In the genomic region with DNA sequence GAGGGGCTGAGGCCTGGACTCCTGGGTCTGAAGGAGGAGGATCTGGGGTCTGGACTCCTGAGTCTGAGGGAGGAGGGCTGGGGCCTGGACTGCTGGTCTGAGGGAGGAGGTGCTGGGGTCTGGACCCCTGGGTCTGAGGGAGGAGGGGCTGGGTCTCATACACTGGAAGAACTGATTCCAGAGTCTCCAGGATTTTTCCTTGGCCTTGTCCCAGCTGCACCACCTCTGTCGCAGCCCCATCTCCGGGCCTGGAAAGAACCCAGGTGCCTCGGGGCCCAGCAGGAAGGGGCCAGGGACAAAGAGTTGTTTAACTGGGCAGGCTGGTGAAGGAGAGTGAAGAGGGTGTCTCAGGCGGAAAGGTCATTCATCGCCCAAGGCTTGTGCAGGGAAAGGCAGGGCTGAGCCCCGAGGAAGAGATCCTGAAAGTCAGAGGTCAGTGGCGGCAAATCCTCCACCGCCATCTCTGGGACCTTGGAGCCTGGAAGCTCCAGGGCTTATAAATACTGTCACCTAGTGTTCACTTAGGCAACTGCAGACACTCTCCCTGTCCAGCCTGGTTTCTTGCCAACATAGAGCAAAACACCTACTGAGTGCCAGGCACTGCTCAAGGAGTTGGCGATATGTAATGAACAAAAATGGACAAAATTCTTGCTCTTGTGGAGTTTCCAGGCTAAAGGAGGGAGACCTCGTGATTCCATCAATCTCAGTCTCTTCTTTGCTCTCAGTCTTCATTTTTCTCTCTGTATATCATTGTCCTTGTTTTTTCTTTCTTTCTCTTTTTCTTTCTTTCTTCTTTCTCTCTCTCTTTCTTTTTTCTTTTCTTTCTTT, we compare ENCODE assay signal across 8 cellular contexts. TPM values are rescaled to one million over a fixed set of nuclear protein-coding genes. Genes with fewer than 3 reads are reported as not detected.
DNase-seq lines count a peak whose midpoint lies in the region; ATAC-seq and TF ChIP-seq lines count a peak whose summit lies in the region.

No MANE protein-coding gene starts in this region.

- ATAC-seq in DND-41 (ENCODE audit: insufficient read depth, low read depth) (peak; percentile 72), HG02798 (IDR thresholded peaks at IDR 0.05; ENCODE audit: poor library complexity, unreplicated experiment) (peak; percentile 36), GM19324 (IDR thresholded peaks at IDR 0.05; ENCODE audit: low FRiP score, unreplicated experiment) (no peak)

- H3K27ac ChIP-seq in DND-41 (ENCODE audit: low read length) (peak overlapping the region; percentile 92), transverse colon (peak overlapping the region; percentile 44 to 67 (median 50))

- in situ Hi-C loops in transverse colon (cut with MboI; ENCODE audit: low pct_ligation_motif_present in 1 of 4, low pct_unique_long_range_greater_than_20kb in 1 of 4, low sequenced_read_pairs in 3 of 4) = loop anchor here in 2 of 4 donors (5.0 kb wide), 1 partner anchor 43 kb away; no protein-coding TSS in a partner anchor

- H2AFZ ChIP-seq in DND-41 (ENCODE audit: low read depth, low read length) = peak overlapping the region; percentile 88

- H3K27me3 Mint-ChIP-seq in endothelial cell (ENCODE audit: unreplicated experiment) (peaks cover 11% of the 10 kb centered on the region), mesothelial cell of epicardium (ENCODE audit: low read depth) (no peaks in the 10 kb centered on the region)

- no peak for TF ChIP-seq POLR2A in transverse colon (IDR thresholded peaks at IDR 0.05)

- peak; percentile 100 for TF ChIP-seq CTCF in DND-41 (IDR thresholded peaks at IDR 0.05; ENCODE audit: borderline replicate concordance, extremely low read depth, low read length, poor library complexity, severe bottlenecking)
- TF ChIP-seq CTCF in endothelial cell (IDR thresholded peaks at IDR 0.05; ENCODE audit: unreplicated experiment) = peak; percentile 88
- peak; percentile 80 for TF ChIP-seq CTCF in mesothelial cell of epicardium (IDR thresholded peaks at IDR 0.05; ENCODE audit: unreplicated experiment)
- peak; percentile 97 to 99 (median 97) for TF ChIP-seq CTCF in transverse colon (IDR thresholded peaks at IDR 0.05)

- H3K36me3 Mint-ChIP-seq in endothelial cell (ENCODE audit: low read depth, unreplicated experiment) = peaks cover 8% of the 10 kb centered on the region
- no peaks in the 10 kb centered on the region for H3K36me3 Mint-ChIP-seq in mesothelial cell of epicardium

- no peaks in the 10 kb centered on the region for H3K9me3 Mint-ChIP-seq in endothelial cell (ENCODE audit: unreplicated experiment)
- H3K9me3 Mint-ChIP-seq in mesothelial cell of epicardium = no peaks in the 10 kb centered on the region

- no peak for TF ChIP-seq EP300 in transverse colon (IDR thresholded peaks at IDR 0.05; ENCODE audit: low read depth)

- no peak overlapping the region for H3K27ac Mint-ChIP-seq in endothelial cell (ENCODE audit: unreplicated experiment)
- no peak overlapping the region for H3K27ac Mint-ChIP-seq in mesothelial cell of epicardium

- no peaks in the 10 kb centered on the region for H3K36me3 ChIP-seq in DND-41 (ENCODE audit: insufficient read depth, low read length)
- H3K36me3 ChIP-seq in transverse colon = no peaks in the 10 kb centered on the region

- no peaks in the 10 kb centered on the region for H3K79me2 ChIP-seq in DND-41 (ENCODE audit: insufficient read depth, low read length)

- H3K4me1 Mint-ChIP-seq in endothelial cell (ENCODE audit: unreplicated experiment) (peaks cover 3% of the 10 kb centered on the region), mesothelial cell of epicardium (peaks cover 18% of the 10 kb centered on the region)

- H3K9ac ChIP-seq in DND-41 (ENCODE audit: low read depth, low read length) = peak overlapping the region; percentile 54

- peak; percentile 67 for DNase-seq in DND-41
- DNase-seq in NCI-H460 (ENCODE audit: extremely low read depth, low read depth) = peak; percentile 77
- peak; percentile 19 to 36 for DNase-seq in activated CD4-positive, alpha-beta T cell treated with anti-CD3 and anti-CD28 coated beads, Interleukin-2, amount 50 U/mL, for 4 hours
- DNase-seq in endothelial cell (ENCODE audit: low spot score) = peak; percentile 68
- DNase-seq in mesothelial cell of epicardium (ENCODE audit: low spot score in 2 of 2, unreplicated experiment in 2 of 2) = peak in 1 of 2 experiments; percentile 47
- DNase-seq in transverse colon = peak; percentile 70

- intact Hi-C loops in transverse colon (cut with DNase I; ENCODE audit: low total_unique reads) = loop anchor here (5.0 kb wide), 1 partner anchor 38 kb away; no protein-coding TSS in a partner anchor

- peak overlapping the region; percentile 65 for H3K4me2 ChIP-seq in DND-41 (ENCODE audit: insufficient read depth, low read length)

- no peaks in the 10 kb centered on the region for H3K9me3 ChIP-seq in DND-41 (ENCODE audit: insufficient read depth, low read length, severe bottlenecking)
- H3K9me3 ChIP-seq in transverse colon = no peaks in the 10 kb centered on the region

- WGBS in transverse colon (ENCODE audit: low coverage in 1 of 2), 2 donors = 0 to 9% methylated on average over 6 to 10 of the region's 10 CpGs

- H3K4me1 ChIP-seq in DND-41 (ENCODE audit: insufficient read depth, low read length) (peaks cover 22% of the 10 kb centered on the region), transverse colon (peaks cover 14 to 35% (median 23%) of the 10 kb centered on the region in 4 donors)

- H4K20me1 ChIP-seq in DND-41 (ENCODE audit: insufficient read depth, low read length) = no peaks in the 10 kb centered on the region

- no peak overlapping the region for H3K4me3 Mint-ChIP-seq in endothelial cell (ENCODE audit: unreplicated experiment)
- H3K4me3 Mint-ChIP-seq in mesothelial cell of epicardium = peak overlapping the region; percentile 19

- no peaks in the 10 kb centered on the region for H3K27me3 ChIP-seq in DND-41 (ENCODE audit: insufficient read depth, low read length, poor library complexity)
- H3K27me3 ChIP-seq in transverse colon = no peaks in the 10 kb centered on the region

- peak overlapping the region in 1 of 2 experiments; percentile 39; a peak in 2 of 4 replicates for H3K4me3 ChIP-seq in DND-41 (ENCODE audit: low read depth in 1 of 2, low read length in 2 of 2)
- H3K4me3 ChIP-seq in transverse colon = no peak overlapping the region

RNA-seq across cellular contexts. Expression of a gene that starts 4.4 kb away (rescaled TPM):
- total RNA-seq in NCI-H460 (2014; rRNA removed; shearing (Covaris generic)) = 22.9 and 23.5 TPM in 2 replicates
- polyA plus RNA-seq in NCI-H460 (2014; cell fraction: nucleus; rRNA removed) = 61.0 and 71.7 TPM in 2 replicates
- total RNA-seq in endothelial cell (ENCODE audit: unreplicated experiment) (0.28 TPM), mesothelial cell of epicardium (5.4 to 6.4 TPM (median 6.1 TPM) in 3 replicates), transverse colon (10 to 100 TPM in 3 of 4 donors, not detected in 1; 26.5 to 72.2 (median 37.4) TPM)

RNA-seq across cellular contexts. Expression of a gene that starts 17.1 kb away (rescaled TPM):
- 0.37 and 0.69 TPM in 2 replicates for total RNA-seq in NCI-H460 (2014; rRNA removed; shearing (Covaris generic))
- polyA plus RNA-seq in NCI-H460 (2014; cell fraction: nucleus; rRNA removed) = 0.29 TPM in 1 of 2 replicates, not detected in the other
- total RNA-seq in endothelial cell (ENCODE audit: unreplicated experiment) (not detected), mesothelial cell of epicardium (0.27 to 0.57 TPM (median 0.33 TPM) in 3 replicates), transverse colon (1 to 10 TPM in 3 of 4 donors, not detected in 1; 2.1 to 5.2 (median 2.6) TPM)

RNA-seq across cellular contexts. Expression of a gene that starts 30.4 kb away (rescaled TPM):
- total RNA-seq in NCI-H460 (2014; rRNA removed; shearing (Covaris generic)) = 20.9 and 21.8 TPM in 2 replicates
- polyA plus RNA-seq in NCI-H460 (2014; cell fraction: nucleus; rRNA removed) = 35.9 and 46.5 TPM in 2 replicates
- total RNA-seq in endothelial cell (ENCODE audit: unreplicated experiment) = 38.8 TPM
- total RNA-seq in mesothelial cell of epicardium = 65.8 to 75.7 TPM (median 73.2 TPM) in 3 replicates
- 10 to 100 TPM in 3 of 4 donors, 1 to 10 TPM in 1; 4.1 to 68.7 (median 13.8) TPM for total RNA-seq in transverse colon

RNA-seq across cellular contexts. Expression of a gene that starts 41.9 kb away (rescaled TPM):
- total RNA-seq in NCI-H460 (2014; rRNA removed; shearing (Covaris generic)) = 5.5 and 9.6 TPM in 2 replicates
- 5.7 and 10.0 TPM in 2 replicates for polyA plus RNA-seq in NCI-H460 (2014; cell fraction: nucleus; rRNA removed)
- total RNA-seq in endothelial cell (ENCODE audit: unreplicated experiment) = 9.3 TPM
- total RNA-seq in mesothelial cell of epicardium = 19.1 to 20.8 TPM (median 20.4 TPM) in 3 replicates
- total RNA-seq in transverse colon = 100 to 1,000 TPM in 1 of 4 donors, 10 to 100 TPM in 3; 10.9 to 168 (median 17.8) TPM
